In the genomic region with DNA sequence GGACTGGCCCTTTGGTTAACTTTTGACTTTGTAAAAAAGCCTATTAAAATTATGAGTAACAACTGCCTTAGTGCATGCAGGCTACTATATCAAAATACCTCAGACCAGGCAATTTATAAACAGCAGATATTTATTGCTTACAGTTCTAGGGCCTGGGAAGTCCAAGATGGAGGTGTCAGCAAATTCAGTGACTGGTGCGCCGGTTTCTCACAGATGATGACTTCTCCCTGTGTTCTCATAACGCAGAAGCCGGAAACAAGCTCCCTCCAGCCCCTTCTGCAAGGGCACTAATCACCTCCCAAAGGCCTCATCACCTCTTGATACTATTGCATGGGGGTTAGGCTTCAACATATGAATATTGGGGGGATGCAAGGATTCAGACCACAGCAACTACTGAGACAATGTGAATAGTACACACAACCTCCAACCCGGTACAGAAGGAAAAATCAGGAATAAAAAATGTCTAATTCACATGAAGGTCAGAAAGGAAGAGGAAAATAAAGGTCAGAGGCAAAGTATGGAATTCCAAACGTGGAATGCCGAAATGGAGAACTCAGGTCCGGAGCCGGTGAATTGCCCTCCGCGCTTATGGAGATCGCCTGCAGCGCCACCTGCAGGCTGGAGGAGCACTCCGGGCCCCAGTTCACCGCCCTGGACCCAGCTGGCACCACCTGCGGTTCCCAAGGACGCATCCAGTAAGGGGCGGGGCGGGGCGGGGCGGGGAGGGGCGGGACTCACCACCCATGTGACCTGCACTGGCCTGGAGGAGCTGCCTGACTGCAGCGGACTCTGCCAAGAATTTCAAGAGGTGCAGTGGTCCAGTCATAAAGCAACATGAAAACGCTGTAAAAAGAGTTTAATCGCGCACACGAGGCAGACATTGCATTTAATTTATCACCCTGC, we compare ENCODE assay signal across 9 cellular contexts.
DNase-seq lines count a peak whose midpoint lies in the region; ATAC-seq and TF ChIP-seq lines count a peak whose summit lies in the region.
"Had no signal": no experiment of that assay in that cellular context is flagged by ENCODE, and none has a peak within 500 bp of the region (broad histone marks: within the 10 kb centered on the region; RNA-seq: fewer than 3 reads in every experiment).

No MANE protein-coding gene starts in this region.

- DNase-seq in stimulated activated CD4-positive, alpha-beta T cell treated with anti-CD3 and anti-CD28 coated beads, Interleukin-12 subunit alpha, Interleukin-12 subunit beta, amount 100 ng/mL, for 48 hours (ENCODE audit: low read depth in 2 of 3, low spot score in 1 of 3) = peak in 2 of 3 donors; percentile 2 to 15
- no peak for DNase-seq in stimulated activated CD4-positive, alpha-beta T cell treated with anti-CD3 and anti-CD28 coated beads, Interleukin-4, amount 100 ng/mL, for 24 hours
- DNase-seq in RWPE2 (ENCODE audit: low spot score) (peak; percentile 52), left ventricle myocardium inferior (no peak), thyroid gland (peak; percentile 67 to 75), CD1c-positive myeloid dendritic cell (ENCODE audit: extremely low spot score) (no peak), AML-193 (lab: John Stamatoyannopoulos, UW) (no peak)

- H3K36me3 ChIP-seq in RWPE2 (ENCODE audit: low read depth) (no peaks in the 10 kb centered on the region), left ventricle myocardium inferior (no peaks in the 10 kb centered on the region), thyroid gland (no peaks in the 10 kb centered on the region)

- intact Hi-C loops in left ventricle myocardium inferior (cut with micrococcal nuclease) = no loop called here
- intact Hi-C loops in thyroid gland (cut with DNase I) = no loop called here

- H3K4me1 ChIP-seq in RWPE2 (ENCODE audit: insufficient read depth, poor library complexity, severe bottlenecking) (no peaks in the 10 kb centered on the region), left ventricle myocardium inferior (no peaks in the 10 kb centered on the region), thyroid gland (peaks cover 7 to 11% of the 10 kb centered on the region in 2 donors)

- no peak for TF ChIP-seq POLR2A in thyroid gland (IDR thresholded peaks at IDR 0.05)

- H3K27me3 ChIP-seq in RWPE2 (ENCODE audit: insufficient read depth, poor library complexity, severe bottlenecking) (peaks cover 52% of the 10 kb centered on the region), left ventricle myocardium inferior (ENCODE audit: low read depth) (peaks cover 68% of the 10 kb centered on the region), thyroid gland (no peaks in the 10 kb centered on the region)

- no peak overlapping the region for H3K4me3 ChIP-seq in RWPE2 (ENCODE audit: severe bottlenecking)
- no peak overlapping the region for H3K4me3 ChIP-seq in left ventricle myocardium inferior
- no peak overlapping the region for H3K4me3 ChIP-seq in thyroid gland (replicated peaks in 1 of 3)
- H3K4me3 ChIP-seq: GM12878 had no signal

- peak; percentile 56 for TF ChIP-seq CTCF in RWPE2 (IDR thresholded peaks at IDR 0.05; ENCODE audit: poor library complexity, severe bottlenecking)
- peak; percentile 58 for TF ChIP-seq CTCF in left ventricle myocardium inferior (IDR thresholded peaks at IDR 0.05; ENCODE audit: borderline replicate concordance)
- peak in 2 of 6 experiments; percentile 42 for TF ChIP-seq CTCF in thyroid gland (IDR thresholded peaks at IDR 0.05)

- WGBS in thyroid gland, 2 donors = 42 to 53% methylated on average over 24 to 27 of the region's 27 CpGs

- ATAC-seq in RWPE2 (ENCODE audit: low read depth) (peak; percentile 73; the same call in 2 of the 3 replicates), HG03442 (IDR thresholded peaks at IDR 0.05; ENCODE audit: unreplicated experiment) (no peak)
- ATAC-seq: GM12878 had no signal

- no peak overlapping the region for H3K27ac ChIP-seq in RWPE2 (ENCODE audit: poor library complexity, severe bottlenecking)
- no peak overlapping the region for H3K27ac ChIP-seq in left ventricle myocardium inferior (replicated peaks)
- H3K27ac ChIP-seq in thyroid gland = no peak overlapping the region

- H3K9me3 ChIP-seq in RWPE2 (ENCODE audit: severe bottlenecking) (peaks cover 2% of the 10 kb centered on the region), left ventricle myocardium inferior (replicated peaks) (peaks cover 20% of the 10 kb centered on the region), thyroid gland (no peaks in the 10 kb centered on the region)

Comparison
In these comparisons a context has a peak if more than half of its experiments do, and no peak if none do; other contexts are left out.
1. DNase-seq: peak in stimulated activated CD4-positive, alpha-beta T cell treated with anti-CD3 and anti-CD28 coated beads, Interleukin-12 subunit alpha, Interleukin-12 subunit beta, amount 100 ng/mL, for 48 hours (2 of 3), RWPE2 (single experiment) and thyroid gland (2 of 2); none in stimulated activated CD4-positive, alpha-beta T cell treated with anti-CD3 and anti-CD28 coated beads, Interleukin-4, amount 100 ng/mL, for 24 hours (single experiment), left ventricle myocardium inferior (single experiment), CD1c-positive myeloid dendritic cell (single experiment) and AML-193 (0 of 2).